Comparison of ENCODE assay signal across 36 cellular contexts in genomic region chr10:92313750-92314149, GRCh38.
"Had no signal": no experiment of that assay in that cellular context is flagged by ENCODE, and none has a peak within 500 bp of the region (broad histone marks: within the 10 kb centered on the region; RNA-seq: fewer than 3 reads in every experiment).

No MANE protein-coding gene starts in this region.

- H3K4me3 Mint-ChIP-seq: activated B cell treated with CpG ODN at 0.5 μM for 24 hours; activated CD4-positive, alpha-beta memory T cell treated with anti-CD3 and anti-CD28 coated beads for 36 hours; activated CD4-positive, alpha-beta T cell treated with anti-CD3 and anti-CD28 coated beads, Interleukin-2, amount 10 ng/mL, durations not matched to agents 24 days and 14 days; activated CD8-positive, alpha-beta T cell treated with anti-CD3 and anti-CD28 coated beads for 36 hours; activated naive CD4-positive, alpha-beta T cell treated with anti-CD3 and anti-CD28 coated beads, Interleukin-2, amount 10 ng/mL, durations not matched to agents 7 days and 5 days; activated naive CD4-positive, alpha-beta T cell treated with anti-CD3 and anti-CD28 coated beads, Interleukin-2, amount 50 U/mL, for 24 hours; activated naive CD8-positive, alpha-beta T cell; activated naive CD8-positive, alpha-beta T cell treated with anti-CD3 and anti-CD28 coated beads, Interleukin-2, amount 10 ng/mL, durations not matched to agents 7 days and 5 days; activated naive CD8-positive, alpha-beta T cell treated with anti-CD3 and anti-CD28 coated beads, Interleukin-2, amount 50 U/mL, for 24 hours; activated T-cell treated with anti-CD3 and anti-CD28 coated beads, Interleukin-2, amount 50 U/mL, for 24 hours; brain; central memory CD8-positive, alpha-beta T cell; T-helper 1 cell treated with Interleukin-12 subunit alpha and Interleukin-12 subunit beta and Interleukin-4 antibody, amounts not matched to agents 30 μg/mL and 1 μg/mL, for 36 hours; T-helper 2 cell treated with Interferon-gamma antibody and Interleukin-4, amounts not matched to agents 5 μg/mL and 100 μg/mL, for 36 hours had no signal

- H3K27me3 Mint-ChIP-seq: activated B cell treated with CpG ODN at 0.5 μM for 24 hours; activated CD4-positive, alpha-beta memory T cell treated with anti-CD3 and anti-CD28 coated beads for 36 hours; activated CD4-positive, alpha-beta T cell treated with anti-CD3 and anti-CD28 coated beads, Interleukin-2, amount 10 ng/mL, durations not matched to agents 24 days and 14 days; activated CD8-positive, alpha-beta T cell treated with anti-CD3 and anti-CD28 coated beads for 36 hours; activated naive CD4-positive, alpha-beta T cell treated with anti-CD3 and anti-CD28 coated beads, Interleukin-2, amount 10 ng/mL, durations not matched to agents 7 days and 5 days; activated naive CD4-positive, alpha-beta T cell treated with anti-CD3 and anti-CD28 coated beads, Interleukin-2, amount 50 U/mL, for 24 hours; activated naive CD8-positive, alpha-beta T cell; activated naive CD8-positive, alpha-beta T cell treated with anti-CD3 and anti-CD28 coated beads, Interleukin-2, amount 10 ng/mL, durations not matched to agents 7 days and 5 days; activated naive CD8-positive, alpha-beta T cell treated with anti-CD3 and anti-CD28 coated beads, Interleukin-2, amount 50 U/mL, for 24 hours; activated T-cell treated with anti-CD3 and anti-CD28 coated beads, Interleukin-2, amount 50 U/mL, for 24 hours; brain; central memory CD8-positive, alpha-beta T cell had no signal

- H3K9me3 Mint-ChIP-seq: activated B cell treated with CpG ODN at 0.5 μM for 24 hours; activated CD4-positive, alpha-beta memory T cell treated with anti-CD3 and anti-CD28 coated beads for 36 hours; activated CD4-positive, alpha-beta T cell treated with anti-CD3 and anti-CD28 coated beads, Interleukin-2, amount 10 ng/mL, durations not matched to agents 24 days and 14 days; activated CD8-positive, alpha-beta T cell treated with anti-CD3 and anti-CD28 coated beads for 36 hours; activated naive CD4-positive, alpha-beta T cell treated with anti-CD3 and anti-CD28 coated beads, Interleukin-2, amount 10 ng/mL, durations not matched to agents 7 days and 5 days; activated naive CD4-positive, alpha-beta T cell treated with anti-CD3 and anti-CD28 coated beads, Interleukin-2, amount 50 U/mL, for 24 hours; activated naive CD8-positive, alpha-beta T cell treated with anti-CD3 and anti-CD28 coated beads, Interleukin-2, amount 10 ng/mL, durations not matched to agents 7 days and 5 days; activated naive CD8-positive, alpha-beta T cell treated with anti-CD3 and anti-CD28 coated beads, Interleukin-2, amount 50 U/mL, for 24 hours; activated T-cell treated with anti-CD3 and anti-CD28 coated beads, Interleukin-2, amount 50 U/mL, for 24 hours; activated T-helper 2 cell treated with anti-CD3 and anti-CD28 coated beads, Interferon-gamma antibody, Interleukin-2, Interleukin-4, amounts not matched to agents 10 μg/mL and 5 μg/mL and 100 μg/mL, durations not matched to agents 14 hours and 24 hours and 36 hours; brain; central memory CD8-positive, alpha-beta T cell; T-helper 1 cell treated with Interleukin-12 subunit alpha and Interleukin-12 subunit beta and Interleukin-4 antibody, amounts not matched to agents 30 μg/mL and 1 μg/mL, for 36 hours; T-helper 2 cell treated with Interferon-gamma antibody and Interleukin-4, amounts not matched to agents 5 μg/mL and 100 μg/mL, for 36 hours had no signal

- H3K27me3 ChIP-seq: ascending aorta, cardiac muscle cell had no signal

- H3K4me1 Mint-ChIP-seq: activated CD4-positive, alpha-beta T cell treated with anti-CD3 and anti-CD28 coated beads, Interleukin-2, amount 10 ng/mL, durations not matched to agents 24 days and 14 days; activated naive CD4-positive, alpha-beta T cell treated with anti-CD3 and anti-CD28 coated beads, Interleukin-2, amount 10 ng/mL, durations not matched to agents 7 days and 5 days had no signal

- H3K4me1 ChIP-seq: ascending aorta had no signal

- DNase-seq: activated B cell treated with CpG ODN at 0.5 μM for 24 hours; activated CD4-positive, alpha-beta memory T cell treated with anti-CD3 and anti-CD28 coated beads for 36 hours; activated CD4-positive, alpha-beta T cell treated with anti-CD3 and anti-CD28 coated beads for 4 hours; activated CD4-positive, alpha-beta T cell treated with anti-CD3 and anti-CD28 coated beads, Interleukin-2, amount 10 ng/mL, durations not matched to agents 24 days and 14 days; activated CD4-positive, alpha-beta T cell treated with anti-CD3 and anti-CD28 coated beads, Interleukin-2, amount 50 U/mL, for 1 hour; activated CD4-positive, alpha-beta T cell treated with anti-CD3 and anti-CD28 coated beads, Interleukin-2, amount 50 U/mL, for 4 hours; activated CD4-positive, CD25-positive, alpha-beta regulatory T cell treated with anti-CD3 and anti-CD28 coated beads, Interleukin-2, amount 50 U/mL, for 72 hours; activated CD8-positive, alpha-beta memory T cell treated with anti-CD3 and anti-CD28 coated beads, Interleukin-2, amount 50 U/mL, for 48 hours; activated CD8-positive, alpha-beta T cell treated with anti-CD3 and anti-CD28 coated beads for 36 hours; activated effector memory CD4-positive, alpha-beta T cell treated with Interleukin-2 at 50 U/mL for 16 hours; activated gamma-delta T cell; activated naive CD4-positive, alpha-beta T cell treated with anti-CD3 and anti-CD28 coated beads, Interleukin-2, amount 10 ng/mL, durations not matched to agents 7 days and 5 days; activated naive CD4-positive, alpha-beta T cell treated with Interleukin-2 at 50 U/mL for 16 hours; activated naive CD8-positive, alpha-beta T cell treated with anti-CD3 and anti-CD28 coated beads, Interleukin-2, amount 10 ng/mL, durations not matched to agents 7 days and 5 days; activated naive CD8-positive, alpha-beta T cell treated with anti-CD3 and anti-CD28 coated beads, Interleukin-2, amount 50 U/mL, for 24 hours; activated T-cell treated with anti-CD3 and anti-CD28 coated beads, Interleukin-2, amount 50 U/mL, for 24 hours; activated T-cell treated with anti-CD3 and anti-CD28 coated beads, Interleukin-2, amount 50 U/mL, for 48 hours; amygdala; anterior cingulate cortex; caudate nucleus; cerebellar nuclear complex; T-helper 1 cell; T-helper 2 cell; T-helper 9 cell had no signal

- H3K4me3 ChIP-seq: ascending aorta, cardiac muscle cell had no signal

- FAIRE-seq: bronchial epithelial cell, TTC549 had no signal

- H3K9me3 ChIP-seq: ascending aorta had no signal

- H3K27ac ChIP-seq: ascending aorta, cardiac muscle cell, VCaP had no signal

- H3K27ac Mint-ChIP-seq: activated B cell treated with CpG ODN at 0.5 μM for 24 hours; activated CD4-positive, alpha-beta memory T cell treated with anti-CD3 and anti-CD28 coated beads for 36 hours; activated CD4-positive, alpha-beta T cell treated with anti-CD3 and anti-CD28 coated beads, Interleukin-2, amount 10 ng/mL, durations not matched to agents 24 days and 14 days; activated CD8-positive, alpha-beta T cell treated with anti-CD3 and anti-CD28 coated beads for 36 hours; activated naive CD4-positive, alpha-beta T cell treated with anti-CD3 and anti-CD28 coated beads, Interleukin-2, amount 10 ng/mL, durations not matched to agents 7 days and 5 days; activated naive CD4-positive, alpha-beta T cell treated with anti-CD3 and anti-CD28 coated beads, Interleukin-2, amount 50 U/mL, for 24 hours; activated naive CD8-positive, alpha-beta T cell; activated naive CD8-positive, alpha-beta T cell treated with anti-CD3 and anti-CD28 coated beads, Interleukin-2, amount 10 ng/mL, durations not matched to agents 7 days and 5 days; activated naive CD8-positive, alpha-beta T cell treated with anti-CD3 and anti-CD28 coated beads, Interleukin-2, amount 50 U/mL, for 24 hours; activated T-cell treated with anti-CD3 and anti-CD28 coated beads, Interleukin-2, amount 50 U/mL, for 24 hours; activated T-helper 2 cell treated with anti-CD3 and anti-CD28 coated beads, Interferon-gamma antibody, Interleukin-2, Interleukin-4, amounts not matched to agents 10 μg/mL and 5 μg/mL and 100 μg/mL, durations not matched to agents 14 hours and 24 hours and 36 hours; brain; T-helper 1 cell treated with Interleukin-12 subunit alpha and Interleukin-12 subunit beta and Interleukin-4 antibody, amounts not matched to agents 30 μg/mL and 1 μg/mL, for 36 hours; T-helper 2 cell treated with Interferon-gamma antibody and Interleukin-4, amounts not matched to agents 5 μg/mL and 100 μg/mL, for 36 hours had no signal

- ATAC-seq: activated CD8-positive, alpha-beta T cell treated with anti-CD3 and anti-CD28 coated beads for 36 hours; activated naive CD8-positive, alpha-beta T cell treated with anti-CD3 and anti-CD28 coated beads, Interleukin-2, amount 50 U/mL, for 24 hours had no signal
